In genomic region chrX:100928660-100929613, GRCh38 we compare ENCODE assay signal across 8 cellular contexts. TPM values are rescaled to one million over a fixed set of nuclear protein-coding genes. Genes with fewer than 3 reads are reported as not detected.
DNase-seq lines count a peak whose midpoint lies in the region; ATAC-seq and TF ChIP-seq lines count a peak whose summit lies in the region.

Gene XKRX, minus strand, starts transcription at chrX:100928917. Its CDS starts 613 bp downstream, at chrX:100928304.

- H3K4me1 ChIP-seq in left ventricle myocardium inferior (no peaks in the 10 kb centered on the region), sigmoid colon (peaks cover 0 to 5% (median 0%) of the 10 kb centered on the region in 4 donors)

- 1 to 2% methylated on average over 51 of the region's 51 CpGs for WGBS in sigmoid colon, 2 donors

- H3K9me3 ChIP-seq in left ventricle myocardium inferior (replicated peaks) (no peaks in the 10 kb centered on the region), sigmoid colon (no peaks in the 10 kb centered on the region)

- H3K36me3 ChIP-seq in left ventricle myocardium inferior, result no peaks in the 10 kb centered on the region
- no peaks in the 10 kb centered on the region for H3K36me3 ChIP-seq in sigmoid colon

- no peak within 1 kb of the TSS for H3K27ac ChIP-seq in left ventricle myocardium inferior (replicated peaks)
- H3K27ac ChIP-seq in sigmoid colon, result no peak within 1 kb of the TSS

- no peak for TF ChIP-seq EP300 in sigmoid colon (IDR thresholded peaks at IDR 0.05)

- H3K4me3 ChIP-seq in left ventricle myocardium inferior (peak within 1 kb of the TSS; percentile 58), sigmoid colon (peak within 1 kb of the TSS in 3 of 4 donors; percentile 40 to 47 (median 45))

- no peak for TF ChIP-seq POLR2A in sigmoid colon (IDR thresholded peaks at IDR 0.05)

- ATAC-seq in GM18498 (IDR thresholded peaks at IDR 0.05; ENCODE audit: unreplicated experiment), result peak; percentile 74
- peak; percentile 69 for ATAC-seq in HG02763 (IDR thresholded peaks at IDR 0.05; ENCODE audit: unreplicated experiment)
- ATAC-seq in HG03108 (IDR thresholded peaks at IDR 0.05; ENCODE audit: unreplicated experiment), result no peak

- H3K27me3 ChIP-seq in left ventricle myocardium inferior (ENCODE audit: low read depth) (no peaks in the 10 kb centered on the region), sigmoid colon (peaks cover 0 to 3% (median 0%) of the 10 kb centered on the region in 3 donors)

- DNase-seq in NCI-H69 (lab: John Stamatoyannopoulos, UW), result peak; percentile 84
- peak; percentile 72 for DNase-seq in activated effector memory CD4-positive, alpha-beta T cell treated with anti-CD3 and anti-CD28 coated beads, Interleukin-2, amount 50 U/mL, for 16 hours
- peak; percentile 20 for DNase-seq in left ventricle myocardium inferior
- no peak for DNase-seq in sigmoid colon
- DNase-seq in NCI-H1048 (lab: John Stamatoyannopoulos, UW), result no peak

- intact Hi-C loops in left ventricle myocardium inferior (cut with micrococcal nuclease), result no loop called here
- intact Hi-C loops in sigmoid colon (cut with DNase I), result no loop called here

- TF ChIP-seq CTCF in left ventricle myocardium inferior (IDR thresholded peaks at IDR 0.05; ENCODE audit: borderline replicate concordance), result no peak
- TF ChIP-seq CTCF in sigmoid colon (IDR thresholded peaks at IDR 0.05), result no peak

RNA-seq across cellular contexts. Expression of gene XKRX, which starts in this region (rescaled TPM):
- total RNA-seq in left ventricle myocardium inferior, result not detected
- total RNA-seq in sigmoid colon, result 1 to 10 TPM in 1 of 4 donors, under 1 TPM in 1, not detected in 2; 0.14 to 1.2 TPM
- 1 to 10 TPM in 1 of 3 donors, under 1 TPM in 1, not detected in 1; 0.23 to 1.3 TPM for polyA plus RNA-seq in sigmoid colon

Comparison
In these comparisons a context has a peak if more than half of its experiments do, and no peak if none do; other contexts are left out.
1. Peak in DNase-seq and H3K4me3 ChIP-seq in left ventricle myocardium inferior; RNA of the gene not detected or under 1 TPM.
2. DNase-seq: peak in NCI-H69 (single experiment) and activated effector memory CD4-positive, alpha-beta T cell treated with anti-CD3 and anti-CD28 coated beads, Interleukin-2, amount 50 U/mL, for 16 hours (single experiment); none in sigmoid colon (single experiment) and NCI-H1048 (single experiment).